8 cellular contexts compared by ENCODE assay signal in the genomic region with DNA sequence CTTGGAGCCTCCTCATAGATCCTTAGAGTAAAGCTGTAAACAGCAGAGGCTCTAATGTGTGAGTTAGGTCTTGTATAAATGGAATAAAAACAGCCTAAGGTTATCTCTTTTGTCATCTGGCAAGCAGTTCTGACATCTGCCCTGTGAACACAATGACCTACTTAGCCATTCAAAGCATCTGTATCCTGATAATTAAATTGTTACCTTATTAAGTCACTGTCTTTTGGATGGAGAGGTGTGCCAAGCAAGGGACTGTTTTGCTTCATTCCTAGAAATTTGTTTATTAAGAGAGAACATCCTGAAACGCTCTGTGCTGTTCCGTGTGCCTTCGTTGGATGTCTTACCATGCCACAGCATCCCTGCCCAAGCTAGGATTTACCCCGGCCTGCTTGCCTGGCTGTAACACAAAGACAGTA. TPM values are rescaled to one million over a fixed set of nuclear protein-coding genes. Genes with fewer than 3 reads are reported as not detected.
DNase-seq lines count a peak whose midpoint lies in the region; ATAC-seq and TF ChIP-seq lines count a peak whose summit lies in the region.

No MANE protein-coding gene starts in this region.

- no peaks in the 10 kb centered on the region for H3K36me3 ChIP-seq in ectodermal cell (ENCODE audit: control insufficient read depth, insufficient read depth, low read length)

- H3K9me3 Mint-ChIP-seq in progenitor cell of endocrine pancreas (ENCODE audit: low read depth): no peaks in the 10 kb centered on the region

- H3K4me1 Mint-ChIP-seq in progenitor cell of endocrine pancreas (ENCODE audit: low read depth): peaks cover 5% of the 10 kb centered on the region

- no peaks in the 10 kb centered on the region for H3K36me3 Mint-ChIP-seq in progenitor cell of endocrine pancreas (ENCODE audit: insufficient read depth)

- ATAC-seq in HG02798 (IDR thresholded peaks at IDR 0.05; ENCODE audit: poor library complexity, unreplicated experiment): no peak
- no peak for ATAC-seq in HG03280 (IDR thresholded peaks at IDR 0.05; ENCODE audit: unreplicated experiment)

- H3K27ac Mint-ChIP-seq in progenitor cell of endocrine pancreas: no peak overlapping the region

- 87 to 91% methylated on average over 4 of the region's 4 CpGs for WGBS in ectodermal cell, 2 experiments

- H3K4me3 ChIP-seq in ectodermal cell (ENCODE audit: insufficient read depth, low read depth, low read length): peak overlapping the region; percentile 70

- H3K27ac ChIP-seq in ectodermal cell (ENCODE audit: insufficient read depth, low read depth, low read length, poor library complexity, severe bottlenecking): no peak overlapping the region

- H3K4me3 Mint-ChIP-seq in progenitor cell of endocrine pancreas (ENCODE audit: low read depth): peak overlapping the region; percentile 93

- H3K9me3 ChIP-seq in ectodermal cell (ENCODE audit: control insufficient read depth, low read length): no peaks in the 10 kb centered on the region

- peaks cover 7% of the 10 kb centered on the region for H3K4me1 ChIP-seq in ectodermal cell (ENCODE audit: control insufficient read depth, insufficient read depth, low read length)

- peak; percentile 44 for DNase-seq in DMS 273 treated with DMSO at 0.1 percent for 48 hours (lab: John Stamatoyannopoulos, UW)
- peak; percentile 49 for DNase-seq in NCI-H69 (lab: John Stamatoyannopoulos, UW)
- DNase-seq in progenitor cell of endocrine pancreas (ENCODE audit: low spot score, unreplicated experiment): no peak
- no peak for DNase-seq in NCI-H774 (lab: John Stamatoyannopoulos, UW)
- no peak for DNase-seq in T1000 (lab: John Stamatoyannopoulos, UW)

- H3K27me3 ChIP-seq in ectodermal cell (ENCODE audit: control insufficient read depth, insufficient read depth, low read length, poor library complexity, severe bottlenecking): peaks cover 12% of the 10 kb centered on the region

- no peak for TF ChIP-seq CTCF in progenitor cell of endocrine pancreas (IDR thresholded peaks at IDR 0.05; ENCODE audit: unreplicated experiment)

- peaks cover 11% of the 10 kb centered on the region for H3K27me3 Mint-ChIP-seq in progenitor cell of endocrine pancreas

RNA-seq across cellular contexts. Expression of gene LSM11, which starts 1.5 kb away (rescaled TPM):
- 7.9 TPM for polyA plus RNA-seq in ectodermal cell (2013, experiment 1 of 4)
- 6.9 TPM for polyA plus RNA-seq in ectodermal cell (2013, experiment 2 of 4)
- polyA plus RNA-seq in ectodermal cell (2013, experiment 3 of 4): 6.6 TPM
- polyA plus RNA-seq in ectodermal cell (2013, experiment 4 of 4): 6.8 TPM
- total RNA-seq in progenitor cell of endocrine pancreas: 5.5 and 6.3 TPM in 2 replicates

RNA-seq across cellular contexts. Expression of gene THG1L, which starts 13.8 kb away (rescaled TPM):
- 17.6 TPM for polyA plus RNA-seq in ectodermal cell (2013, experiment 1 of 4)
- 16.7 TPM for polyA plus RNA-seq in ectodermal cell (2013, experiment 2 of 4)
- 15.7 TPM for polyA plus RNA-seq in ectodermal cell (2013, experiment 3 of 4)
- 16.3 TPM for polyA plus RNA-seq in ectodermal cell (2013, experiment 4 of 4)
- 12.4 and 13.2 TPM in 2 replicates for total RNA-seq in progenitor cell of endocrine pancreas

Comparison
In these comparisons a context has a peak if more than half of its experiments do, and no peak if none do; other contexts are left out.
1. DNase-seq: peak in DMS 273 treated with DMSO at 0.1 percent for 48 hours (single experiment) and NCI-H69 (single experiment); none in progenitor cell of endocrine pancreas (single experiment), NCI-H774 (single experiment) and T1000 (single experiment).